In genomic region chr6:125224236-125224861, GRCh38 we compare ENCODE assay signal across 17 cellular contexts.
DNase-seq lines count a peak whose midpoint lies in the region; ATAC-seq, FAIRE-seq and TF ChIP-seq lines count a peak whose summit lies in the region.
"Had no signal": no experiment of that assay in that cellular context is flagged by ENCODE, and none has a peak within 500 bp of the region (broad histone marks: within the 10 kb centered on the region; RNA-seq: fewer than 3 reads in every experiment).

No MANE protein-coding gene starts in this region.

- FAIRE-seq in pancreas (lab: Jason Lieb, UNC): no peak

- intact Hi-C loops in Right ventricle myocardium superior (cut with DNase I) (loop anchor here (10.0 kb wide), 1 partner anchor 70 kb away; the partner anchor contains the start of gene TPD52L1), cardiac septum (cut with DNase I) (no loop called here), pancreas (cut with DNase I) (no loop called here)

- no peak overlapping the region for H2AFZ ChIP-seq in MM.1S (ENCODE audit: low read length)

- H3F3A ChIP-seq in MM.1S (ENCODE audit: insufficient read depth, low read length): no peaks in the 10 kb centered on the region

- H3K9ac ChIP-seq in MM.1S (ENCODE audit: low read length): no peak overlapping the region

- H3K4me1 ChIP-seq in pancreas (peaks cover 6 to 19% (median 15%) of the 10 kb centered on the region in 3 donors), MM.1S (ENCODE audit: low read length) (no peaks in the 10 kb centered on the region)
- H3K4me1 ChIP-seq: SJCRH30, spleen had no signal

- H3K27ac ChIP-seq in pancreas (no peak overlapping the region), MM.1S (ENCODE audit: low read length) (no peak overlapping the region)
- H3K27ac ChIP-seq: C4-2B, SJCRH30, spleen, suprapubic skin had no signal

- H3K4me3 ChIP-seq in pancreas: no peak overlapping the region
- H3K4me3 ChIP-seq in MM.1S (ENCODE audit: low read length): no peak overlapping the region
- H3K4me3 ChIP-seq: SJCRH30, spleen, suprapubic skin had no signal

- peak; percentile 65 for ATAC-seq in Right ventricle myocardium superior (ENCODE audit: poor library complexity)
- peak; percentile 34 to 68 (median 54) for ATAC-seq in pancreas
- ATAC-seq in HG03378 (IDR thresholded peaks at IDR 0.05; ENCODE audit: unreplicated experiment): no peak
- ATAC-seq in HG03025 (IDR thresholded peaks at IDR 0.05; ENCODE audit: low FRiP score, unreplicated experiment): no peak

- no peaks in the 10 kb centered on the region for H3K9me3 ChIP-seq in pancreas
- H3K9me3 ChIP-seq in MM.1S (replicated peaks; ENCODE audit: insufficient read depth, low read length): no peaks in the 10 kb centered on the region
- H3K9me3 ChIP-seq: SJCRH30, spleen, suprapubic skin had no signal

- no peaks in the 10 kb centered on the region for H3K36me3 ChIP-seq in pancreas
- H3K36me3 ChIP-seq in MM.1S (replicated peaks; ENCODE audit: insufficient read depth, low read length): no peaks in the 10 kb centered on the region
- H3K36me3 ChIP-seq: SJCRH30, spleen, suprapubic skin had no signal

- DNase-seq in Right ventricle myocardium superior (no peak), cardiac septum (ENCODE audit: low spot score) (no peak), foreskin melanocyte (peak; percentile 62), pancreas (no peak), MM.1S (no peak), midbrain (lab: John Stamatoyannopoulos, UW) (no peak)
- DNase-seq: activated CD8-positive, alpha-beta memory T cell treated with anti-CD3 and anti-CD28 coated beads for 24 hours; activated naive CD8-positive, alpha-beta T cell treated with anti-CD3 and anti-CD28 coated beads, Interleukin-2, amount 10 ng/mL, durations not matched to agents 7 days and 5 days; DMS 273 treated with DMSO at 0.1 percent for 48 hours; endodermal cell; NCI-H1105 treated with DMSO at 0.1 percent for 48 hours; SJCRH30; spleen had no signal

- no peaks in the 10 kb centered on the region for H3K79me2 ChIP-seq in MM.1S (ENCODE audit: low read length)

- 49 to 54% methylated on average over 3 of the region's 3 CpGs for WGBS in pancreas, 2 donors

- no peaks in the 10 kb centered on the region for H4K20me1 ChIP-seq in MM.1S (ENCODE audit: insufficient read depth, low read length)

- H3K9me2 ChIP-seq in MM.1S (replicated peaks; ENCODE audit: insufficient read depth, low read length): no peaks in the 10 kb centered on the region

- H3K4me2 ChIP-seq in MM.1S (ENCODE audit: low read depth, low read length): no peak overlapping the region

- H3K27me3 ChIP-seq in pancreas: no peaks in the 10 kb centered on the region
- no peaks in the 10 kb centered on the region for H3K27me3 ChIP-seq in MM.1S (replicated peaks; ENCODE audit: insufficient read depth, low read length)
- H3K27me3 ChIP-seq: SJCRH30, spleen, suprapubic skin had no signal

- TF ChIP-seq CTCF in pancreas (IDR thresholded peaks at IDR 0.05) (no peak), MM.1S (IDR thresholded peaks at IDR 0.05; ENCODE audit: low read length) (no peak)

Comparison
In these comparisons a context has a peak if more than half of its experiments do, and no peak if none do; other contexts are left out.
1. ATAC-seq: peak in Right ventricle myocardium superior (single experiment) and pancreas (4 of 4); none in HG03378 (single experiment) and HG03025 (single experiment).